ENCODE assay signal across 8 cellular contexts in the genomic region with DNA sequence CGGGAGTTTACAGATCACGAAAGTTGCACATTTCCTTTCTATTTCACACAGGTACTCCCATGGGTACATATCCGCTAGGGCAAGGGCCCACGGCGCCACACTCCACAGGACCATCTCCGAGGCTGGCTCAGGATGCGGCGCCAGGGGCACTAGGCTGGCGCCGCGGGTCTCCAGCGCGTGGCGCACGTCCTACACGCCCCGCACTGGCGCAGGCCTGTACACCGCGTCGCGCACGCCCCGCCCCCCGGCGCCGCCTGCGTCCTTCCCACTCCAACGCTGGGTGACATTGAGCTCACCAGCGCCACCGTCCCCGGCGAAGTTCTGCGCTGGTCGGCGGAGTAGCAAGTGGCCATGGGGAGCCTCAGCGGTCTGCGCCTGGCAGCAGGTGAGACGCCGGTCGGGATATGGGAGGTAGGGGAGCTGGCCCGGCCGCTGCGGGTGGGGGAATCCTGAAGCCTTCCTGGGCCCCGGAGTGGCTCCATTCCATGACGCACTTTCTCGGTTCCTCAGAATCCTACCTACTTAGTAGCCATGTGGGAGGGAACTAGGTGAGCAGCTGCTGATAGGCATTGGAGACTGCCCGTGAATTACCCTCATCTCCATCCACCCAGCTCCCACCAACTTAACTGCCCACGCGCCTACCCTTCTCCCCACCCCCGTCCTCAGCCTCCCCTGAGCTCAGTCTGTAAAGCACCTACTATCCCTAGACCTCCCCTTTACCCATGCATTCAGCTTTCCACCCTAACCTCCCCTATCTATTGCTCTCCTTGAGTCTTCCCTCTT. TPM values are rescaled to one million over a fixed set of nuclear protein-coding genes. Genes with fewer than 3 reads are reported as not detected.
DNase-seq lines count a peak whose midpoint lies in the region; ATAC-seq and TF ChIP-seq lines count a peak whose summit lies in the region.

A gene with protein sequence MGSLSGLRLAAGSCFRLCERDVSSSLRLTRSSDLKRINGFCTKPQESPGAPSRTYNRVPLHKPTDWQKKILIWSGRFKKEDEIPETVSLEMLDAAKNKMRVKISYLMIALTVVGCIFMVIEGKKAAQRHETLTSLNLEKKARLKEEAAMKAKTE (plus strand): TSS at position 268 of the 783 bp plus-strand sequence. CDS start 84 bp downstream, at position 352.

- intact Hi-C loops in CD14-positive monocyte (cut with micrococcal nuclease), result loop anchor here (5.0 to 10.0 kb wide), 3 partner anchors 33 to 1201 kb away; a partner anchor contains a TSS
- intact Hi-C loops in dendritic cell treated with granulocyte-macrophage colony-stimulating factor and Interleukin-4, amounts not matched to agents 40 ng/mL and 50 ng/mL, for 4 days (cut with micrococcal nuclease), result loop anchor here (5.0 to 10.0 kb wide), 3 partner anchors 33 to 291 kb away; a partner anchor contains a TSS

- ATAC-seq in GM19372 (IDR thresholded peaks at IDR 0.05; ENCODE audit: low read depth, unreplicated experiment) (peak; percentile 90), HG03558 (IDR thresholded peaks at IDR 0.05; ENCODE audit: extremely low read depth, unreplicated experiment) (peak; percentile 80)

- H3K9me3 ChIP-seq in liver (ENCODE audit: control insufficient read depth in 4 of 4, low read length in 3 of 4), result no peaks in the 10 kb centered on the region

- H3K36me3 ChIP-seq in liver (ENCODE audit: control insufficient read depth in 4 of 4, insufficient read depth in 3 of 4, low read depth in 1 of 4, low read length in 3 of 4), result no peaks in the 10 kb centered on the region

- H3K27ac ChIP-seq in liver (ENCODE audit: low read depth in 1 of 2, low read length in 2 of 2), result peak within 1 kb of the TSS; percentile 76 to 93

- H3K4me3 Mint-ChIP-seq in CD14-positive monocyte, result peak within 1 kb of the TSS; percentile 88 to 91
- peak within 1 kb of the TSS; percentile 92 for H3K4me3 Mint-ChIP-seq in dendritic cell treated with granulocyte-macrophage colony-stimulating factor and Interleukin-4, amounts not matched to agents 40 ng/mL and 50 ng/mL, for 4 days

- under 1% methylated on average over 51 of the region's 51 CpGs for WGBS in liver

- H3K9ac ChIP-seq in liver (ENCODE audit: low read depth in 1 of 2, low read length in 2 of 2), result peak within 1 kb of the TSS; percentile 78 to 85

- H3K4me1 ChIP-seq in liver (ENCODE audit: control insufficient read depth in 4 of 4, insufficient read depth in 4 of 4, low read length in 3 of 4), result peaks cover 5 to 43% (median 28%) of the 10 kb centered on the region in 4 donors

- peak; percentile 86 for DNase-seq in CD14-positive monocyte (ENCODE audit: low spot score)
- peak; percentile 92 for DNase-seq in NCI-H748 (lab: John Stamatoyannopoulos, UW; ENCODE audit: unreplicated experiment)
- DNase-seq in activated CD4-positive, alpha-beta T cell treated with anti-CD3 and anti-CD28 coated beads, Interleukin-2, amount 50 U/mL, for 24 hours (ENCODE audit: low read depth in 1 of 2, low spot score in 1 of 2), result peak; percentile 88 to 91
- peak; percentile 90 to 91 for DNase-seq in stimulated activated CD4-positive, alpha-beta T cell treated with anti-CD3 and anti-CD28 coated beads, Interleukin-4, amount 100 ng/mL, for 4 hours

- peak within 1 kb of the TSS; percentile 83 to 93 (median 92) for H3K27ac Mint-ChIP-seq in CD14-positive monocyte
- peak within 1 kb of the TSS; percentile 94 for H3K27ac Mint-ChIP-seq in dendritic cell treated with granulocyte-macrophage colony-stimulating factor and Interleukin-4, amounts not matched to agents 40 ng/mL and 50 ng/mL, for 4 days

- H3K4me3 ChIP-seq in liver (ENCODE audit: low read depth in 1 of 3, low read length in 3 of 3), result peak within 1 kb of the TSS; percentile 64 to 98 (median 93)

- TF ChIP-seq CTCF in CD14-positive monocyte (IDR thresholded peaks at IDR 0.05) (peak; percentile 70), liver (IDR thresholded peaks at IDR 0.05; ENCODE audit: low read depth, low read length, missing input control) (peak; percentile 31)

- H3K4me1 Mint-ChIP-seq in CD14-positive monocyte, result peaks cover 24% of the 10 kb centered on the region
- H3K4me1 Mint-ChIP-seq in dendritic cell treated with granulocyte-macrophage colony-stimulating factor and Interleukin-4, amounts not matched to agents 40 ng/mL and 50 ng/mL, for 4 days (ENCODE audit: low read depth), result peaks cover 37% of the 10 kb centered on the region

- no peaks in the 10 kb centered on the region for H3K9me3 Mint-ChIP-seq in CD14-positive monocyte
- H3K9me3 Mint-ChIP-seq in dendritic cell treated with granulocyte-macrophage colony-stimulating factor and Interleukin-4, amounts not matched to agents 40 ng/mL and 50 ng/mL, for 4 days, result no peaks in the 10 kb centered on the region

- H3K27me3 Mint-ChIP-seq in CD14-positive monocyte (ENCODE audit: low read depth in 3 of 3), result peaks cover 0 to 2% (median 0%) of the 10 kb centered on the region in 3 donors
- H3K27me3 Mint-ChIP-seq in dendritic cell treated with granulocyte-macrophage colony-stimulating factor and Interleukin-4, amounts not matched to agents 40 ng/mL and 50 ng/mL, for 4 days, result no peaks in the 10 kb centered on the region

- peak; percentile 39 to 71 for TF ChIP-seq RAD21 in liver (IDR thresholded peaks at IDR 0.05)

- no peaks in the 10 kb centered on the region for H3K27me3 ChIP-seq in liver (ENCODE audit: control insufficient read depth in 4 of 4, insufficient read depth in 4 of 4, low read length in 3 of 4)

- H3K36me3 Mint-ChIP-seq in CD14-positive monocyte, result peaks cover 3 to 7% of the 10 kb centered on the region in 2 donors
- H3K36me3 Mint-ChIP-seq in dendritic cell treated with granulocyte-macrophage colony-stimulating factor and Interleukin-4, amounts not matched to agents 40 ng/mL and 50 ng/mL, for 4 days (ENCODE audit: low read depth), result peaks cover 29% of the 10 kb centered on the region

TF ChIP-seq in liver, 16 proteins besides CTCF, POLR2A, EP300 and RAD21:
- TF ChIP-seq YY1 (IDR thresholded peaks at IDR 0.05), result peak; percentile 87
- TF ChIP-seq HNF4A (conservative IDR thresholded peaks at IDR 0.05), result no peak
- TF ChIP-seq, protein P1, sequence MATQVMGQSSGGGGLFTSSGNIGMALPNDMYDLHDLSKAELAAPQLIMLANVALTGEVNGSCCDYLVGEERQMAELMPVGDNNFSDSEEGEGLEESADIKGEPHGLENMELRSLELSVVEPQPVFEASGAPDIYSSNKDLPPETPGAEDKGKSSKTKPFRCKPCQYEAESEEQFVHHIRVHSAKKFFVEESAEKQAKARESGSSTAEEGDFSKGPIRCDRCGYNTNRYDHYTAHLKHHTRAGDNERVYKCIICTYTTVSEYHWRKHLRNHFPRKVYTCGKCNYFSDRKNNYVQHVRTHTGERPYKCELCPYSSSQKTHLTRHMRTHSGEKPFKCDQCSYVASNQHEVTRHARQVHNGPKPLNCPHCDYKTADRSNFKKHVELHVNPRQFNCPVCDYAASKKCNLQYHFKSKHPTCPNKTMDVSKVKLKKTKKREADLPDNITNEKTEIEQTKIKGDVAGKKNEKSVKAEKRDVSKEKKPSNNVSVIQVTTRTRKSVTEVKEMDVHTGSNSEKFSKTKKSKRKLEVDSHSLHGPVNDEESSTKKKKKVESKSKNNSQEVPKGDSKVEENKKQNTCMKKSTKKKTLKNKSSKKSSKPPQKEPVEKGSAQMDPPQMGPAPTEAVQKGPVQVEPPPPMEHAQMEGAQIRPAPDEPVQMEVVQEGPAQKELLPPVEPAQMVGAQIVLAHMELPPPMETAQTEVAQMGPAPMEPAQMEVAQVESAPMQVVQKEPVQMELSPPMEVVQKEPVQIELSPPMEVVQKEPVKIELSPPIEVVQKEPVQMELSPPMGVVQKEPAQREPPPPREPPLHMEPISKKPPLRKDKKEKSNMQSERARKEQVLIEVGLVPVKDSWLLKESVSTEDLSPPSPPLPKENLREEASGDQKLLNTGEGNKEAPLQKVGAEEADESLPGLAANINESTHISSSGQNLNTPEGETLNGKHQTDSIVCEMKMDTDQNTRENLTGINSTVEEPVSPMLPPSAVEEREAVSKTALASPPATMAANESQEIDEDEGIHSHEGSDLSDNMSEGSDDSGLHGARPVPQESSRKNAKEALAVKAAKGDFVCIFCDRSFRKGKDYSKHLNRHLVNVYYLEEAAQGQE (IDR thresholded peaks at IDR 0.05), result peak; percentile 74
- TF ChIP-seq JUND (IDR thresholded peaks at IDR 0.05), result no peak
- peak; percentile 94 for TF ChIP-seq TAF1 (conservative IDR thresholded peaks at IDR 0.05)
- peak in 1 of 2 donors; percentile 32 for TF ChIP-seq GABPA (IDR thresholded peaks at IDR 0.05 in 1 of 2, conservative IDR thresholded peaks at IDR 0.05 in 1 of 2)
- no peak for TF ChIP-seq FOXA2 (IDR thresholded peaks at IDR 0.05)
- TF ChIP-seq SP1 (IDR thresholded peaks at IDR 0.05), result peak; percentile 47
- TF ChIP-seq HNF4G (IDR thresholded peaks at IDR 0.05), result no peak
TF ChIP-seq in liver: peak in this region for 5.

RNA-seq across cellular contexts. Expression of the gene that starts here (rescaled TPM):
- polyA plus RNA-seq in CD14-positive monocyte, result 10 to 100 TPM; 24.2 to 28.5 TPM
- 10 to 100 TPM; 16.6 to 17.4 TPM for total RNA-seq in liver
- polyA plus RNA-seq in liver, result 100 to 1,000 TPM in 1 of 2 donors, 10 to 100 TPM in 1; 41.7 to 160 TPM

Comparison
In these comparisons a context has a peak if more than half of its experiments do, and no peak if none do; other contexts are left out.
1. Peak in every context shown above with its lines: DNase-seq, ATAC-seq, H3K4me3 ChIP-seq and H3K27ac ChIP-seq.